ENCODE assay signal across 1 cellular context in the genomic region with DNA sequence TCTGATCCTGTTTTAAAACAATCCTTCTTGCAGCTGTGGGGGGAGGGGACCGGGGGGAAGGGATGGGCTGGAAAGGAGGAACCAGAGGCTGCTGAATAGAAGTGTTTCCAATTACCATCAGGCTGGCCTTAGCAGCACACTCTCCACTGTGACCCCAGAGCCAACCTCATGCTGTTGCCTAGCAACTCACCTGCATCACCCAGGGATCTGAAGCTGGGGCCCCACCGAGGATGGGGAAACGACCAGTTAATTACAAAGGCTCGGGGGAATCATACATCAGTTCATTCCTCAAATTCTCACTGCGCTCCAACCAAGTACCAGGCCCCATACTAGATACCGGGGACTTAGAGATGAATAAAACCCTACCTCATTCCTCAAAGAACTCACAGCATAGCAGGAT.
TF ChIP-seq lines count a peak whose summit lies in the region.

No MANE protein-coding gene starts in this region.

TF ChIP-seq in GM23338, 12 proteins besides CTCF, POLR2A, EP300 and RAD21 (continued from another document):
- TF ChIP-seq, protein P1, sequence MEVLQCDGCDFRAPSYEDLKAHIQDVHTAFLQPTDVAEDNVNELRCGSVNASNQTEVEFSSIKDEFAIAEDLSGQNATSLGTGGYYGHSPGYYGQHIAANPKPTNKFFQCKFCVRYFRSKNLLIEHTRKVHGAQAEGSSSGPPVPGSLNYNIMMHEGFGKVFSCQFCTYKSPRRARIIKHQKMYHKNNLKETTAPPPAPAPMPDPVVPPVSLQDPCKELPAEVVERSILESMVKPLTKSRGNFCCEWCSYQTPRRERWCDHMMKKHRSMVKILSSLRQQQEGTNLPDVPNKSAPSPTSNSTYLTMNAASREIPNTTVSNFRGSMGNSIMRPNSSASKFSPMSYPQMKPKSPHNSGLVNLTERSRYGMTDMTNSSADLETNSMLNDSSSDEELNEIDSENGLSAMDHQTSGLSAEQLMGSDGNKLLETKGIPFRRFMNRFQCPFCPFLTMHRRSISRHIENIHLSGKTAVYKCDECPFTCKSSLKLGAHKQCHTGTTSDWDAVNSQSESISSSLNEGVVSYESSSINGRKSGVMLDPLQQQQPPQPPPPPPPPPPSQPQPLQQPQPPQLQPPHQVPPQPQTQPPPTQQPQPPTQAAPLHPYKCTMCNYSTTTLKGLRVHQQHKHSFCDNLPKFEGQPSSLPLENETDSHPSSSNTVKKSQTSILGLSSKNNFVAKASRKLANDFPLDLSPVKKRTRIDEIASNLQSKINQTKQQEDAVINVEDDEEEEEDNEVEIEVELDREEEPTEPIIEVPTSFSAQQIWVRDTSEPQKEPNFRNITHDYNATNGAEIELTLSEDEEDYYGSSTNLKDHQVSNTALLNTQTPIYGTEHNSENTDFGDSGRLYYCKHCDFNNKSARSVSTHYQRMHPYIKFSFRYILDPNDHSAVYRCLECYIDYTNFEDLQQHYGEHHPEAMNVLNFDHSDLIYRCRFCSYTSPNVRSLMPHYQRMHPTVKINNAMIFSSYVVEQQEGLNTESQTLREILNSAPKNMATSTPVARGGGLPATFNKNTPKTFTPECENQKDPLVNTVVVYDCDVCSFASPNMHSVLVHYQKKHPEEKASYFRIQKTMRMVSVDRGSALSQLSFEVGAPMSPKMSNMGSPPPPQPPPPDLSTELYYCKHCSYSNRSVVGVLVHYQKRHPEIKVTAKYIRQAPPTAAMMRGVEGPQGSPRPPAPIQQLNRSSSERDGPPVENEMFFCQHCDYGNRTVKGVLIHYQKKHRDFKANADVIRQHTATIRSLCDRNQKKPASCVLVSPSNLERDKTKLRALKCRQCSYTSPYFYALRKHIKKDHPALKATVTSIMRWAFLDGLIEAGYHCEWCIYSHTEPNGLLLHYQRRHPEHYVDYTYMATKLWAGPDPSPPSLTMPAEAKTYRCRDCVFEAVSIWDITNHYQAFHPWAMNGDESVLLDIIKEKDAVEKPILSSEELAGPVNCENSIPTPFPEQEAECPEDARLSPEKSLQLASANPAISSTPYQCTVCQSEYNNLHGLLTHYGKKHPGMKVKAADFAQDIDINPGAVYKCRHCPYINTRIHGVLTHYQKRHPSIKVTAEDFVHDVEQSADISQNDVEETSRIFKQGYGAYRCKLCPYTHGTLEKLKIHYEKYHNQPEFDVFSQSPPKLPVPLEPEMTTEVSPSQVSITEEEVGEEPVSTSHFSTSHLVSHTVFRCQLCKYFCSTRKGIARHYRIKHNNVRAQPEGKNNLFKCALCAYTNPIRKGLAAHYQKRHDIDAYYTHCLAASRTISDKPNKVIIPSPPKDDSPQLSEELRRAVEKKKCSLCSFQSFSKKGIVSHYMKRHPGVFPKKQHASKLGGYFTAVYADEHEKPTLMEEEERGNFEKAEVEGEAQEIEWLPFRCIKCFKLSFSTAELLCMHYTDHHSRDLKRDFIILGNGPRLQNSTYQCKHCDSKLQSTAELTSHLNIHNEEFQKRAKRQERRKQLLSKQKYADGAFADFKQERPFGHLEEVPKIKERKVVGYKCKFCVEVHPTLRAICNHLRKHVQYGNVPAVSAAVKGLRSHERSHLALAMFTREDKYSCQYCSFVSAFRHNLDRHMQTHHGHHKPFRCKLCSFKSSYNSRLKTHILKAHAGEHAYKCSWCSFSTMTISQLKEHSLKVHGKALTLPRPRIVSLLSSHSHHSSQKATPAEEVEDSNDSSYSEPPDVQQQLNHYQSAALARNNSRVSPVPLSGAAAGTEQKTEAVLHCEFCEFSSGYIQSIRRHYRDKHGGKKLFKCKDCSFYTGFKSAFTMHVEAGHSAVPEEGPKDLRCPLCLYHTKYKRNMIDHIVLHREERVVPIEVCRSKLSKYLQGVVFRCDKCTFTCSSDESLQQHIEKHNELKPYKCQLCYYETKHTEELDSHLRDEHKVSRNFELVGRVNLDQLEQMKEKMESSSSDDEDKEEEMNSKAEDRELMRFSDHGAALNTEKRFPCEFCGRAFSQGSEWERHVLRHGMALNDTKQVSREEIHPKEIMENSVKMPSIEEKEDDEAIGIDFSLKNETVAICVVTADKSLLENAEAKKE (CRISPR knock-in tag; IDR thresholded peaks at IDR 0.05), result no peak
- TF ChIP-seq STAT1 (IDR thresholded peaks at IDR 0.05; ENCODE audit: unreplicated experiment) (no peak), JUNB (IDR thresholded peaks at IDR 0.05; ENCODE audit: unreplicated experiment) (no peak), ZNF331 (CRISPR knock-in tag; IDR thresholded peaks at IDR 0.05; ENCODE audit: low read depth) (no peak), ZNF114 (CRISPR knock-in tag; IDR thresholded peaks at IDR 0.05) (no peak), NANOG (IDR thresholded peaks at IDR 0.05; ENCODE audit: borderline replicate concordance) (no peak)
- TF ChIP-seq, protein P2, sequence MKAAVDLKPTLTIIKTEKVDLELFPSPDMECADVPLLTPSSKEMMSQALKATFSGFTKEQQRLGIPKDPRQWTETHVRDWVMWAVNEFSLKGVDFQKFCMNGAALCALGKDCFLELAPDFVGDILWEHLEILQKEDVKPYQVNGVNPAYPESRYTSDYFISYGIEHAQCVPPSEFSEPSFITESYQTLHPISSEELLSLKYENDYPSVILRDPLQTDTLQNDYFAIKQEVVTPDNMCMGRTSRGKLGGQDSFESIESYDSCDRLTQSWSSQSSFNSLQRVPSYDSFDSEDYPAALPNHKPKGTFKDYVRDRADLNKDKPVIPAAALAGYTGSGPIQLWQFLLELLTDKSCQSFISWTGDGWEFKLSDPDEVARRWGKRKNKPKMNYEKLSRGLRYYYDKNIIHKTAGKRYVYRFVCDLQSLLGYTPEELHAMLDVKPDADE (IDR thresholded peaks at IDR 0.05), result no peak
